Comparison of ENCODE assay signal across 8 cellular contexts in the genomic region with DNA sequence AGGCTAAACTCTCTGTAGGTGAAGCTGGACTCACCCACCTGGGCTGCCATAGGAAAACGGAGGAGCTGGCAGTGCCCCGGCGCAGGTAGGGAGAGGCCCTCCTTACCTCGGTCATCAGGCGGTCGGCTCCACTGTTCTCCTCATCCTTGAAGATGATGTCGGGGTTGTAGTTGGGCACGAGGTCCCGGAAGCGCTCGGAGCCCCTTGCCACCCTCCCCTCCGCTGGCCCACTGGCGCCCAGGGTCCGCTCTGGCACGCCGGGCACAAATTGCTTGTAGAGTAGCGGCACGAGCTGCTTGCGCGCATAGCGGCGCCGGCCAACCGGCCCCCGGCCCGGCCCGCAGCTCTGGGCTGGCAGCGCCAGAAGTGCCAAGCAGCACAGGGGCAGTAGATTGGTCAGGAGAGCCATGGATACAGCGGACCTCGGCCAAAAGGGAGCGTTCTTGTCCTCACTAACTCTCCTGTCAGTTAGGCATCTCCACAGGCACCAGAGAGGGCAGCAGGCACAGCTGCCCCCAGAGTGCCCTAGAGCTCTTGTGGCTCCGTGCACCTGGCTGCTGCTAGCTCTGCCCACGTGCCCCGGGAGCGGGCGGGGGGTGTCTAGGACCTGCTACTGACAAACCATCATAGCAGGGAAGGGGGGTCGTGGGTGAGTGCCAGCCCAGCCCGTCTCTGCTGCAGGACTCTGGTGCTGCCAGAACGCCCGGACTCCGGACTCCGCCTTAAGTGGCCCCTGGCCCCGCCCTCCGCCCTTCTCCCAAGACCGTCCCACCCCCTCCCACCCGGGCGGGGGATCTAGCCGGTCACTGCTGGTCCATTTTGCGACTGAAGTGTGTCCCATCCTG. TPM values are rescaled to one million over a fixed set of nuclear protein-coding genes. Genes with fewer than 3 reads are reported as not detected.
DNase-seq lines count a peak whose midpoint lies in the region; ATAC-seq and TF ChIP-seq lines count a peak whose summit lies in the region.

A gene (minus strand): TSS at position 698 of the 845 bp plus-strand sequence. CDS start 289 bp downstream, at position 409.

- peaks cover 36% of the 10 kb centered on the region for H3K4me1 Mint-ChIP-seq in activated naive CD8-positive, alpha-beta T cell treated with anti-CD3 and anti-CD28 coated beads for 36 hours

- H3K4me3 Mint-ChIP-seq in activated naive CD8-positive, alpha-beta T cell treated with anti-CD3 and anti-CD28 coated beads for 36 hours = peak within 1 kb of the TSS; percentile 22

- H3K9me3 Mint-ChIP-seq in activated naive CD8-positive, alpha-beta T cell treated with anti-CD3 and anti-CD28 coated beads for 36 hours = no peaks in the 10 kb centered on the region

- peak; percentile 10 for DNase-seq in stimulated activated CD4-positive, alpha-beta T cell treated with anti-CD3 and anti-CD28 coated beads, Interleukin-15, amount 100 ng/mL, for 24 hours
- no peak for DNase-seq in stimulated activated CD4-positive, alpha-beta T cell treated with anti-CD3 and anti-CD28 coated beads, Interleukin-12 subunit alpha, Interleukin-12 subunit beta, amount 100 ng/mL, for 4 hours
- no peak for DNase-seq in activated naive CD8-positive, alpha-beta T cell treated with anti-CD3 and anti-CD28 coated beads for 36 hours
- DNase-seq in left kidney (ENCODE audit: low read depth, low spot score) = peak; percentile 60
- DNase-seq in upper lobe of left lung = peak; percentile 54 to 85
- DNase-seq in RKO (ENCODE audit: low spot score) = no peak
- DNase-seq in LoVo (ENCODE audit: low spot score) = no peak
- DNase-seq in central memory CD4-positive, alpha-beta T cell = no peak

- TF ChIP-seq POLR2A in upper lobe of left lung (IDR thresholded peaks at IDR 0.05) = no peak

- H3K27me3 ChIP-seq in upper lobe of left lung = peaks cover 0 to 49% (median 26%) of the 10 kb centered on the region in 4 donors

- 4% methylated on average over 3 to 29 of the region's 49 CpGs for WGBS in upper lobe of left lung, 2 donors

- no peak for TF ChIP-seq CTCF in upper lobe of left lung (IDR thresholded peaks at IDR 0.05)

- TF ChIP-seq EP300 in upper lobe of left lung (IDR thresholded peaks at IDR 0.05) = no peak

- H3K4me1 ChIP-seq in upper lobe of left lung = peaks cover 54 to 58% (median 55%) of the 10 kb centered on the region in 4 donors

- peak within 1 kb of the TSS in 1 of 4 donors; percentile 1 for H3K27ac ChIP-seq in upper lobe of left lung

- no peak within 1 kb of the TSS for H3K27ac Mint-ChIP-seq in activated naive CD8-positive, alpha-beta T cell treated with anti-CD3 and anti-CD28 coated beads for 36 hours

- ATAC-seq in upper lobe of left lung (ENCODE audit: low FRiP score in 2 of 2) = peak in 1 of 2 donors; percentile 47

- H3K27me3 Mint-ChIP-seq in activated naive CD8-positive, alpha-beta T cell treated with anti-CD3 and anti-CD28 coated beads for 36 hours = peaks cover 59% of the 10 kb centered on the region

- peaks cover 0 to 28% (median 17%) of the 10 kb centered on the region in 4 donors for H3K36me3 ChIP-seq in upper lobe of left lung

- H3K36me3 Mint-ChIP-seq in activated naive CD8-positive, alpha-beta T cell treated with anti-CD3 and anti-CD28 coated beads for 36 hours = no peaks in the 10 kb centered on the region

- peak within 1 kb of the TSS in 3 of 4 donors; percentile 31 to 46 (median 36) for H3K4me3 ChIP-seq in upper lobe of left lung

- H3K9me3 ChIP-seq in upper lobe of left lung = no peaks in the 10 kb centered on the region

RNA-seq across cellular contexts. Expression of the gene that starts here (rescaled TPM):
- total RNA-seq in activated naive CD8-positive, alpha-beta T cell treated with anti-CD3 and anti-CD28 coated beads for 36 hours = not detected
- total RNA-seq in upper lobe of left lung = 1 to 10 TPM in 2 of 6 donors, under 1 TPM in 3, not detected in 1; 0.39 to 3.1 (median 0.76) TPM

Comparison
In these comparisons a context has a peak if more than half of its experiments do, and no peak if none do; other contexts are left out.
1. DNase-seq: peak in stimulated activated CD4-positive, alpha-beta T cell treated with anti-CD3 and anti-CD28 coated beads, Interleukin-15, amount 100 ng/mL, for 24 hours (single experiment), left kidney (single experiment) and upper lobe of left lung (2 of 2); none in stimulated activated CD4-positive, alpha-beta T cell treated with anti-CD3 and anti-CD28 coated beads, Interleukin-12 subunit alpha, Interleukin-12 subunit beta, amount 100 ng/mL, for 4 hours (single experiment), activated naive CD8-positive, alpha-beta T cell treated with anti-CD3 and anti-CD28 coated beads for 36 hours (single experiment), RKO (single experiment), LoVo (single experiment) and central memory CD4-positive, alpha-beta T cell (single experiment).